Comparison of ENCODE assay signal across 2 cellular contexts in the genomic region with DNA sequence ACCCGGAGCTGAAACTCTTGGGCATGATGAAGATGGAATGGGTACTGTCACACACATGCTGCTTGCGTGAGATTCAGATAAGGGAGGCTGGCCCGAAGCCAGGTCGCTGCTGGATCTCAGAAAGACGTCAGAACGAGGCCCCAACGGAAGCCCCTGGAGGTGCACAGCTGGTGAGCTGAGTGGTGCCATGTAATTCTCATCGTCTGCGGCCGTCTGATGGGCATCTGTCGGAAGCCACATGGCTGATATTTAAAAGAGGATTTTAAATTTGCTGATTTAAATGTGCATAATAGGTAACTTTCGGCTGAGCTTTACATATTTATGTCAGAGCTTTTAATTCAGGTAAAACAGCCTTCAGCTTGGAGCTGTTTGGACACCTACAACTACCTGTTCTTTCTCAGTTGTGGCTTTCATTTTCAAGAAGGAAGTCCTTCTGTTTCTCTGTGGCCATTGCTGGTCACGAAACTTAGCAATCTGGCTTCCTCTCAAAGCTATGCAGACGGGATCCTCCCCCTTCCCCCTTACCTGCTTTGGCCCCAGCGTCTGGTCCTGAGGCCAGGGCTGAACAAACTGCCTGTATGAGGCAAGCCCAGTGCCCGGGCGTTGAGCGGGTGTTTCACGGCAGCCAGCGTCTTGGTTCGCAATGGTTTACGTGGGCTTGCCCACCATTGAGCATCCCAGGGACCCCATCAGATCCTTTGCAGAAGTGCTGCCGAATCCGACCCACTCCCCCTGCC.
TF ChIP-seq lines count a peak whose summit lies in the region.

No MANE protein-coding gene starts in this region.

TF ChIP-seq in SK-N-SH, 30 proteins besides CTCF, POLR2A, EP300 and RAD21:
- no peak for TF ChIP-seq PBX3 (IDR thresholded peaks at IDR 0.05)
- TF ChIP-seq MAX (IDR thresholded peaks at IDR 0.05; ENCODE audit: low read depth), result no peak
- peak; percentile 71 for TF ChIP-seq FOXJ3 (CRISPR knock-in tag; IDR thresholded peaks at IDR 0.05)
- TF ChIP-seq RCOR1 (IDR thresholded peaks at IDR 0.05; ENCODE audit: low read length), result peak; percentile 94
- TF ChIP-seq GABPA (IDR thresholded peaks at IDR 0.05; ENCODE audit: low read depth), result no peak
- no peak for TF ChIP-seq TEAD4 (IDR thresholded peaks at IDR 0.05; ENCODE audit: borderline replicate concordance, insufficient read depth)
- peak; percentile 25; the same call in 1 of the 2 replicates for TF ChIP-seq TCF12 (IDR thresholded peaks at IDR 0.05)
- peak; percentile 84 for TF ChIP-seq CHD2 (IDR thresholded peaks at IDR 0.05; ENCODE audit: low read length, partially characterized antibody)
- no peak for TF ChIP-seq NRF1 (IDR thresholded peaks at IDR 0.05; ENCODE audit: low read depth, low read length)
- TF ChIP-seq MXI1 (IDR thresholded peaks at IDR 0.05; ENCODE audit: low read depth, low read length), result peak; percentile 94; the same call in 1 of the 2 replicates
- TF ChIP-seq TAF1 (IDR thresholded peaks at IDR 0.05; ENCODE audit: borderline replicate concordance, low read depth, low read length), result no peak
- TF ChIP-seq GATA2 (CRISPR knock-in tag; IDR thresholded peaks at IDR 0.05), result peak; percentile 97

TF ChIP-seq in HepG2, 621 proteins besides CTCF, POLR2A, EP300 and RAD21:
- no peak for TF ChIP-seq AKAP8 (CRISPR knock-in tag; IDR thresholded peaks at IDR 0.05)
- TF ChIP-seq ZNF746 (CRISPR knock-in tag; IDR thresholded peaks at IDR 0.05), result no peak
- TF ChIP-seq ZNF547 (CRISPR knock-in tag; IDR thresholded peaks at IDR 0.05), result 0 out of 2 replicates have a peak, but pooled peaks have one; percentile 58
- no peak for TF ChIP-seq ZNF773 (CRISPR knock-in tag; IDR thresholded peaks at IDR 0.05; ENCODE audit: borderline replicate concordance)
- TF ChIP-seq ZMYM4 (CRISPR knock-in tag; IDR thresholded peaks at IDR 0.05), result no peak
- no peak for TF ChIP-seq MEIS2 (CRISPR knock-in tag; IDR thresholded peaks at IDR 0.05)
- no peak for TF ChIP-seq XRCC5 (optimal IDR thresholded peaks at IDR 0.05; ENCODE audit: low read length)
- TF ChIP-seq ZNF34 (CRISPR knock-in tag; IDR thresholded peaks at IDR 0.05; ENCODE audit: borderline replicate concordance), result no peak
- TF ChIP-seq SRY (CRISPR knock-in tag; IDR thresholded peaks at IDR 0.05), result 0 out of 2 replicates have a peak, but pooled peaks have one; percentile 12
- TF ChIP-seq, protein P1, sequence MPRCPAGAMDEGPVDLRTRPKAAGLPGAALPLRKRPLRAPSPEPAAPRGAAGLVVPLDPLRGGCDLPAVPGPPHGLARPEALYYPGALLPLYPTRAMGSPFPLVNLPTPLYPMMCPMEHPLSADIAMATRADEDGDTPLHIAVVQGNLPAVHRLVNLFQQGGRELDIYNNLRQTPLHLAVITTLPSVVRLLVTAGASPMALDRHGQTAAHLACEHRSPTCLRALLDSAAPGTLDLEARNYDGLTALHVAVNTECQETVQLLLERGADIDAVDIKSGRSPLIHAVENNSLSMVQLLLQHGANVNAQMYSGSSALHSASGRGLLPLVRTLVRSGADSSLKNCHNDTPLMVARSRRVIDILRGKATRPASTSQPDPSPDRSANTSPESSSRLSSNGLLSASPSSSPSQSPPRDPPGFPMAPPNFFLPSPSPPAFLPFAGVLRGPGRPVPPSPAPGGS (CRISPR knock-in tag; IDR thresholded peaks at IDR 0.05), result 0 out of 2 replicates have a peak, but pooled peaks have one; percentile 68
- peak; percentile 42 for TF ChIP-seq ZNF883 (CRISPR knock-in tag; IDR thresholded peaks at IDR 0.05; ENCODE audit: not compliant biosample characterization)
- TF ChIP-seq REST (IDR thresholded peaks at IDR 0.05; ENCODE audit: borderline replicate concordance in 1 of 2, low read depth in 1 of 2, low read length in 2 of 2), result no peak
- TF ChIP-seq U2AF2 (IDR thresholded peaks at IDR 0.05; ENCODE audit: low read depth, low read length), result no peak
- no peak for TF ChIP-seq LCORL (IDR thresholded peaks at IDR 0.05)
- 0 out of 2 replicates have a peak, but pooled peaks have one; percentile 11 for TF ChIP-seq LCORL (CRISPR knock-in tag; IDR thresholded peaks at IDR 0.05)
- TF ChIP-seq HOXA5 (CRISPR knock-in tag; IDR thresholded peaks at IDR 0.05), result peak; percentile 10; the same call in 1 of the 2 replicates
- no peak for TF ChIP-seq ZNF772 (CRISPR knock-in tag; IDR thresholded peaks at IDR 0.05)
- no peak for TF ChIP-seq KLF11 (CRISPR knock-in tag; IDR thresholded peaks at IDR 0.05)
- TF ChIP-seq ZBTB34 (CRISPR knock-in tag; IDR thresholded peaks at IDR 0.05), result no peak
- TF ChIP-seq IKZF1 (IDR thresholded peaks at IDR 0.05), result no peak
- TF ChIP-seq PCBP1 (IDR thresholded peaks at IDR 0.05; ENCODE audit: borderline replicate concordance, low read depth, low read length), result 0 out of 2 replicates have a peak, but pooled peaks have one; percentile 62
- TF ChIP-seq KLF9 (CRISPR knock-in tag; IDR thresholded peaks at IDR 0.05; ENCODE audit: low read depth), result no peak
- no peak for TF ChIP-seq RNF219 (CRISPR knock-in tag; IDR thresholded peaks at IDR 0.05)
- TF ChIP-seq MIER3 (CRISPR knock-in tag; IDR thresholded peaks at IDR 0.05; ENCODE audit: borderline replicate concordance), result no peak
- no peak for TF ChIP-seq ZBTB3 (CRISPR knock-in tag; IDR thresholded peaks at IDR 0.05; ENCODE audit: borderline replicate concordance, low read depth)
- no peak for TF ChIP-seq ZNF44 (CRISPR knock-in tag; IDR thresholded peaks at IDR 0.05)
- TF ChIP-seq ZNF747 (CRISPR knock-in tag; IDR thresholded peaks at IDR 0.05; ENCODE audit: borderline replicate concordance), result 0 out of 2 replicates have a peak, but pooled peaks have one; percentile 56
- no peak for TF ChIP-seq HINFP (CRISPR knock-in tag; IDR thresholded peaks at IDR 0.05; ENCODE audit: low read depth)
- TF ChIP-seq HMGXB4 (CRISPR knock-in tag; IDR thresholded peaks at IDR 0.05; ENCODE audit: borderline replicate concordance in 1 of 2, low read depth in 1 of 2), result no peak
- 0 out of 2 replicates have a peak, but pooled peaks have one; percentile 15 for TF ChIP-seq ZNF761 (CRISPR knock-in tag; conservative IDR thresholded peaks at IDR 0.05)
- no peak for TF ChIP-seq ZNF674 (CRISPR knock-in tag; IDR thresholded peaks at IDR 0.05; ENCODE audit: low read depth)
- no peak for TF ChIP-seq ZNF614 (CRISPR knock-in tag; IDR thresholded peaks at IDR 0.05; ENCODE audit: borderline replicate concordance)
